16 cellular contexts compared by ENCODE assay signal in genomic region chr4:121125486-121125885, GRCh38. TPM values are rescaled to one million over a fixed set of nuclear protein-coding genes. Genes with fewer than 3 reads are reported as not detected.
DNase-seq lines count a peak whose midpoint lies in the region; ATAC-seq and TF ChIP-seq lines count a peak whose summit lies in the region.
"Had no signal": no experiment of that assay in that cellular context is flagged by ENCODE, and none has a peak within 500 bp of the region (broad histone marks: within the 10 kb centered on the region; RNA-seq: fewer than 3 reads in every experiment).

No MANE protein-coding gene starts in this region.

- no peak for ATAC-seq in CD4-positive, CD25-positive, alpha-beta regulatory T cell (ENCODE audit: low read depth in 2 of 2)
- no peak for ATAC-seq in GM23338
- no peak for ATAC-seq in effector memory CD8-positive, alpha-beta T cell (replicated peaks)
- no peak for ATAC-seq in HG02642 (IDR thresholded peaks at IDR 0.05; ENCODE audit: poor library complexity, unreplicated experiment)

- H3K27ac Mint-ChIP-seq in CD4-positive, CD25-positive, alpha-beta regulatory T cell, result peak overlapping the region in 2 of 3 donors; percentile 34 to 44
- no peak overlapping the region for H3K27ac Mint-ChIP-seq in GM23338
- peak overlapping the region; percentile 39 to 80 for H3K27ac Mint-ChIP-seq in effector memory CD8-positive, alpha-beta T cell
- peak overlapping the region; percentile 16 for H3K27ac Mint-ChIP-seq in stimulated activated naive CD8-positive, alpha-beta T cell treated with anti-CD3 and anti-CD28 coated beads, Interleukin-15, Interleukin-2, amounts not matched to agents 100 ng/mL and 50 ng/mL, for 24 hours
- H3K27ac Mint-ChIP-seq: CD4-positive, alpha-beta T cell; HFFc6 had no signal

- TF ChIP-seq CTCF in GM23338 (conservative IDR thresholded peaks at IDR 0.05; ENCODE audit: low read depth in 2 of 2), result no peak

- no peaks in the 10 kb centered on the region for H3K36me3 ChIP-seq in CD4-positive, CD25-positive, alpha-beta regulatory T cell (ENCODE audit: control insufficient read depth, insufficient read depth, low read length)
- no peaks in the 10 kb centered on the region for H3K36me3 ChIP-seq in GM23338 (ENCODE audit: insufficient read depth)
- H3K36me3 ChIP-seq: BLaER1 treated with 17β-estradiol and CSF1 and Interleukin-3, amounts not matched to agents 10 nM and 100 nM had no signal

- no peaks in the 10 kb centered on the region for H3K4me1 ChIP-seq in CD4-positive, CD25-positive, alpha-beta regulatory T cell (ENCODE audit: control insufficient read depth, insufficient read depth, low read length, poor library complexity, severe bottlenecking)
- no peaks in the 10 kb centered on the region for H3K4me1 ChIP-seq in GM23338 (ENCODE audit: insufficient read depth)
- H3K4me1 ChIP-seq: BLaER1 treated with 17β-estradiol and CSF1 and Interleukin-3, amounts not matched to agents 10 nM and 100 nM had no signal

- no peaks in the 10 kb centered on the region for H3F3A ChIP-seq in GM23338 (replicated peaks; ENCODE audit: low read depth)

- no peak overlapping the region for H3K4me3 ChIP-seq in CD4-positive, CD25-positive, alpha-beta regulatory T cell (ENCODE audit: low read depth, low read length)
- no peak overlapping the region for H3K4me3 ChIP-seq in GM23338
- H3K4me3 ChIP-seq: BLaER1 treated with 17β-estradiol and CSF1 and Interleukin-3, amounts not matched to agents 10 nM and 100 nM had no signal

- H2AFZ ChIP-seq in GM23338, result peak overlapping the region; percentile 69; the same call in 1 of the 2 replicates

- H3K4me3 Mint-ChIP-seq in CD4-positive, CD25-positive, alpha-beta regulatory T cell, result no peak overlapping the region
- no peak overlapping the region for H3K4me3 Mint-ChIP-seq in GM23338
- no peak overlapping the region for H3K4me3 Mint-ChIP-seq in effector memory CD8-positive, alpha-beta T cell
- H3K4me3 Mint-ChIP-seq in stimulated activated naive CD8-positive, alpha-beta T cell treated with anti-CD3 and anti-CD28 coated beads, Interleukin-15, Interleukin-2, amounts not matched to agents 100 ng/mL and 50 ng/mL, for 24 hours, result no peak overlapping the region
- H3K4me3 Mint-ChIP-seq: CD4-positive, alpha-beta T cell; HFFc6 had no signal

- H3K27me3 ChIP-seq in CD4-positive, CD25-positive, alpha-beta regulatory T cell (ENCODE audit: control insufficient read depth, insufficient read depth, low read length), result no peaks in the 10 kb centered on the region
- no peaks in the 10 kb centered on the region for H3K27me3 ChIP-seq in GM23338 (ENCODE audit: insufficient read depth)

- H3K9me3 Mint-ChIP-seq in CD4-positive, CD25-positive, alpha-beta regulatory T cell, result peaks cover 0 to 4% (median 1%) of the 10 kb centered on the region in 7 donors
- H3K9me3 Mint-ChIP-seq in GM23338, result peaks cover 2% of the 10 kb centered on the region; the same call in 1 of the 3 replicates
- no peaks in the 10 kb centered on the region for H3K9me3 Mint-ChIP-seq in effector memory CD8-positive, alpha-beta T cell
- peaks cover 4% of the 10 kb centered on the region for H3K9me3 Mint-ChIP-seq in stimulated activated naive CD8-positive, alpha-beta T cell treated with anti-CD3 and anti-CD28 coated beads, Interleukin-15, Interleukin-2, amounts not matched to agents 100 ng/mL and 50 ng/mL, for 24 hours
- H3K9me3 Mint-ChIP-seq: CD4-positive, alpha-beta T cell; HFFc6 had no signal

- no peaks in the 10 kb centered on the region for H4K20me1 ChIP-seq in GM23338 (replicated peaks; ENCODE audit: insufficient read depth)
- H4K20me1 ChIP-seq: BLaER1 treated with 17β-estradiol and CSF1 and Interleukin-3, amounts not matched to agents 10 nM and 100 nM had no signal

- H3K4me2 ChIP-seq in GM23338, result no peak overlapping the region
- H3K4me2 ChIP-seq: BLaER1 treated with 17β-estradiol and CSF1 and Interleukin-3, amounts not matched to agents 10 nM and 100 nM had no signal

- H3K27ac ChIP-seq in CD4-positive, CD25-positive, alpha-beta regulatory T cell (ENCODE audit: insufficient read depth, low read length, poor library complexity, severe bottlenecking), result no peak overlapping the region
- no peak overlapping the region for H3K27ac ChIP-seq in GM23338 (ENCODE audit: low read depth)
- H3K27ac ChIP-seq: BLaER1 treated with 17β-estradiol and CSF1 and Interleukin-3, amounts not matched to agents 10 nM and 100 nM had no signal

- no peaks in the 10 kb centered on the region for H3K27me3 Mint-ChIP-seq in CD4-positive, CD25-positive, alpha-beta regulatory T cell
- H3K27me3 Mint-ChIP-seq in GM23338 (ENCODE audit: insufficient read depth, low read depth, poor library complexity), result no peaks in the 10 kb centered on the region
- no peaks in the 10 kb centered on the region for H3K27me3 Mint-ChIP-seq in effector memory CD8-positive, alpha-beta T cell
- no peaks in the 10 kb centered on the region for H3K27me3 Mint-ChIP-seq in stimulated activated naive CD8-positive, alpha-beta T cell treated with anti-CD3 and anti-CD28 coated beads, Interleukin-15, Interleukin-2, amounts not matched to agents 100 ng/mL and 50 ng/mL, for 24 hours
- H3K27me3 Mint-ChIP-seq: CD4-positive, alpha-beta T cell had no signal

- H3K4me1 Mint-ChIP-seq in CD4-positive, CD25-positive, alpha-beta regulatory T cell, result peaks cover 5 to 17% (median 9%) of the 10 kb centered on the region in 4 donors
- no peaks in the 10 kb centered on the region for H3K4me1 Mint-ChIP-seq in GM23338
- H3K4me1 Mint-ChIP-seq in effector memory CD8-positive, alpha-beta T cell (ENCODE audit: low read depth in 2 of 2), result peaks cover 0 to 6% of the 10 kb centered on the region in 2 donors
- H3K4me1 Mint-ChIP-seq in stimulated activated naive CD8-positive, alpha-beta T cell treated with anti-CD3 and anti-CD28 coated beads, Interleukin-15, Interleukin-2, amounts not matched to agents 100 ng/mL and 50 ng/mL, for 24 hours (ENCODE audit: low read depth), result peaks cover 15% of the 10 kb centered on the region

- peaks cover 4% of the 10 kb centered on the region for H3K36me3 Mint-ChIP-seq in CD4-positive, CD25-positive, alpha-beta regulatory T cell
- no peaks in the 10 kb centered on the region for H3K36me3 Mint-ChIP-seq in GM23338 (ENCODE audit: low read depth)
- no peaks in the 10 kb centered on the region for H3K36me3 Mint-ChIP-seq in effector memory CD8-positive, alpha-beta T cell (ENCODE audit: insufficient read depth)
- H3K36me3 Mint-ChIP-seq in stimulated activated naive CD8-positive, alpha-beta T cell treated with anti-CD3 and anti-CD28 coated beads, Interleukin-15, Interleukin-2, amounts not matched to agents 100 ng/mL and 50 ng/mL, for 24 hours (ENCODE audit: low read depth), result no peaks in the 10 kb centered on the region

- no peaks in the 10 kb centered on the region for H3K9me2 ChIP-seq in GM23338 (ENCODE audit: insufficient read depth)

- H3K79me2 ChIP-seq in GM23338 (replicated peaks; ENCODE audit: insufficient read depth), result no peaks in the 10 kb centered on the region

- DNase-seq in CD4-positive, CD25-positive, alpha-beta regulatory T cell, result no peak
- DNase-seq in GM23338 (ENCODE audit: low spot score), result no peak
- DNase-seq in effector memory CD8-positive, alpha-beta T cell, result no peak
- no peak for DNase-seq in cerebellum (ENCODE audit: low spot score)
- DNase-seq in NCI-H1417 treated with DMSO at 0.1 percent for 48 hours (lab: John Stamatoyannopoulos, UW), result no peak
- DNase-seq: ACHN; CD4-positive, alpha-beta T cell; DMS153; DMS79 treated with DMSO at 0.1 percent for 48 hours; GDM1; HCEC 1CT; HFFc6 had no signal

- H3K9me3 ChIP-seq in CD4-positive, CD25-positive, alpha-beta regulatory T cell (ENCODE audit: control insufficient read depth in 2 of 2, low read length in 2 of 2), result no peaks in the 10 kb centered on the region
- H3K9me3 ChIP-seq: BLaER1 treated with 17β-estradiol and CSF1 and Interleukin-3, amounts not matched to agents 10 nM and 100 nM had no signal

TF ChIP-seq in GM23338, 12 proteins besides CTCF, POLR2A, EP300 and RAD21 (continues in another document):
- TF ChIP-seq ZNF114 (CRISPR knock-in tag; IDR thresholded peaks at IDR 0.05) (no peak), ETS1 (IDR thresholded peaks at IDR 0.05) (no peak)

RNA-seq across cellular contexts. Expression of gene TNIP3, which starts 38.6 kb away (rescaled TPM):
- 1.3 TPM for total RNA-seq in CD4-positive, CD25-positive, alpha-beta regulatory T cell
- 1 to 10 TPM; 1.5 to 2.0 (median 1.7) TPM for polyA plus RNA-seq in CD4-positive, CD25-positive, alpha-beta regulatory T cell
- not detected in 2 replicates for total RNA-seq in GM23338 (2014; rRNA removed; shearing (Covaris generic))
- 0.45 TPM in 1 of 2 replicates, not detected in the other for polyA plus RNA-seq in GM23338 (2016; fragmentation: Nextera tagmentation; extraction: Ambion mirVana)
- total RNA-seq in cerebellum, result 0.73 TPM
- total RNA-seq: H1 had no signal
- polyA plus RNA-seq: H1 had no signal

RNA-seq across cellular contexts. Expression of gene NDNF, which starts 53.2 kb away (rescaled TPM):
- total RNA-seq in CD4-positive, CD25-positive, alpha-beta regulatory T cell, result not detected
- polyA plus RNA-seq in CD4-positive, CD25-positive, alpha-beta regulatory T cell, result under 1 TPM in 1 of 4 donors, not detected in 3; 0.11 TPM
- 0.73 and 1.8 TPM in 2 replicates for total RNA-seq in GM23338 (2014; rRNA removed; shearing (Covaris generic))
- 0.31 and 0.57 TPM in 2 replicates for polyA plus RNA-seq in GM23338 (2016; fragmentation: Nextera tagmentation; extraction: Ambion mirVana)
- total RNA-seq in cerebellum, result 64.3 TPM

Comparison
In these comparisons a context has a peak if more than half of its experiments do, and no peak if none do; other contexts are left out.
1. RNA of gene NDNF, which starts 53.2 kb away (total RNA-seq): 64.3 TPM in cerebellum (single experiment); 0.73 to 1.8 TPM in GM23338 and not detected in CD4-positive, CD25-positive, alpha-beta regulatory T cell (single experiment); every median in the first group is over 10 times any median in the second.